20 cellular contexts compared by ENCODE assay signal in genomic region chr11:71304491-71304890, GRCh38. TPM values are rescaled to one million over a fixed set of nuclear protein-coding genes. Genes with fewer than 3 reads are reported as not detected.
"Had no signal": no experiment of that assay in that cellular context is flagged by ENCODE, and none has a peak within 500 bp of the region (broad histone marks: within the 10 kb centered on the region; RNA-seq: fewer than 3 reads in every experiment).

No MANE protein-coding gene starts in this region.

- H3K4me3 ChIP-seq: adrenal gland, left lung, pancreas, smooth muscle cell had no signal

- H3K4me1 ChIP-seq: adrenal gland, foreskin keratinocyte, left lung had no signal

- H3K4me2 ChIP-seq: smooth muscle cell had no signal

- DNase-seq: activated CD4-positive, alpha-beta T cell treated with anti-CD3 and anti-CD28 coated beads for 4 hours; activated CD4-positive, alpha-beta T cell treated with anti-CD3 and anti-CD28 coated beads, Interleukin-2, amount 50 U/mL, for 48 hours; activated CD4-positive, CD25-positive, alpha-beta regulatory T cell; activated T-cell treated with anti-CD3 and anti-CD28 coated beads, Interleukin-2, amount 50 U/mL, for 24 hours; cortex of kidney; effector CD4-positive, alpha-beta T cell; foreskin keratinocyte; stimulated activated CD4-positive, alpha-beta T cell treated with anti-CD3 and anti-CD28 coated beads, Interleukin-4, amount 100 ng/mL, for 1 hour; stimulated activated naive CD4-positive, alpha-beta T cell had no signal

- H3K4me3 Mint-ChIP-seq: activated T-cell treated with anti-CD3 and anti-CD28 coated beads, Interleukin-2, amount 50 U/mL, for 24 hours; activated T-helper 17 cell treated with anti-CD3 and anti-CD28 coated beads, Interleukin-2, amount 50 U/mL, for 72 hours; central memory CD8-positive, alpha-beta T cell; mesothelial cell of epicardium; naive thymus-derived CD8-positive, alpha-beta T cell; T-helper 1 cell treated with Interleukin-12 subunit alpha and Interleukin-12 subunit beta and Interleukin-4 antibody, amounts not matched to agents 30 μg/mL and 1 μg/mL, for 36 hours had no signal

- H3K27ac ChIP-seq: adrenal gland, foreskin keratinocyte, left lung, pancreas had no signal

- H3K9me3 Mint-ChIP-seq: activated naive CD4-positive, alpha-beta T cell treated with anti-CD3 and anti-CD28 coated beads, Interleukin-2, amount 50 U/mL, for 72 hours; activated T-cell treated with anti-CD3 and anti-CD28 coated beads, Interleukin-2, amount 50 U/mL, for 24 hours; activated T-helper 17 cell treated with anti-CD3 and anti-CD28 coated beads, Interleukin-2, amount 50 U/mL, for 72 hours; central memory CD8-positive, alpha-beta T cell; mesothelial cell of epicardium; T-helper 1 cell treated with Interleukin-12 subunit alpha and Interleukin-12 subunit beta and Interleukin-4 antibody, amounts not matched to agents 30 μg/mL and 1 μg/mL, for 36 hours had no signal

- H3K27me3 ChIP-seq: foreskin keratinocyte, pancreas had no signal

- ATAC-seq: activated naive CD4-positive, alpha-beta T cell treated with anti-CD3 and anti-CD28 coated beads, Interleukin-2, amount 50 U/mL, for 72 hours; activated T-helper 17 cell treated with anti-CD3 and anti-CD28 coated beads, Interleukin-2, amount 50 U/mL, for 72 hours; foreskin keratinocyte; left lung; naive thymus-derived CD8-positive, alpha-beta T cell; pancreas; sciatic nerve had no signal

- H3K36me3 Mint-ChIP-seq: activated naive CD4-positive, alpha-beta T cell treated with anti-CD3 and anti-CD28 coated beads, Interleukin-2, amount 50 U/mL, for 72 hours; mesothelial cell of epicardium; naive thymus-derived CD8-positive, alpha-beta T cell had no signal

- H3K9me3 ChIP-seq: adrenal gland, left lung, pancreas had no signal

- H3K27ac Mint-ChIP-seq: activated naive CD4-positive, alpha-beta T cell treated with anti-CD3 and anti-CD28 coated beads, Interleukin-2, amount 50 U/mL, for 72 hours; activated T-cell treated with anti-CD3 and anti-CD28 coated beads, Interleukin-2, amount 50 U/mL, for 24 hours; activated T-helper 17 cell treated with anti-CD3 and anti-CD28 coated beads, Interleukin-2, amount 50 U/mL, for 72 hours; mesothelial cell of epicardium; naive thymus-derived CD8-positive, alpha-beta T cell; T-helper 1 cell treated with Interleukin-12 subunit alpha and Interleukin-12 subunit beta and Interleukin-4 antibody, amounts not matched to agents 30 μg/mL and 1 μg/mL, for 36 hours had no signal

- H3K4me1 Mint-ChIP-seq: activated T-helper 17 cell treated with anti-CD3 and anti-CD28 coated beads, Interleukin-2, amount 50 U/mL, for 72 hours; central memory CD8-positive, alpha-beta T cell had no signal

- H3K36me3 ChIP-seq: adrenal gland, left lung, pancreas had no signal

RNA-seq across cellular contexts. Expression of gene SHANK2, which starts 52.1 kb away (rescaled TPM):
- total RNA-seq: activated naive CD4-positive, alpha-beta T cell treated with anti-CD3 and anti-CD28 coated beads, Interleukin-2, amount 50 U/mL, for 72 hours; activated T-helper 17 cell treated with anti-CD3 and anti-CD28 coated beads, Interleukin-2, amount 50 U/mL, for 72 hours; naive thymus-derived CD8-positive, alpha-beta T cell had no signal
- polyA plus RNA-seq: naive thymus-derived CD8-positive, alpha-beta T cell had no signal
